In genomic region chr1:225422795-225423517, GRCh38 we compare ENCODE assay signal across 11 cellular contexts. TPM values are rescaled to one million over a fixed set of nuclear protein-coding genes. Genes with fewer than 3 reads are reported as not detected.
A peak's percentile ranks its signal among the peaks of the same experiment; 100 is the strongest.
DNase-seq lines count a peak whose midpoint lies in the region; ATAC-seq and TF ChIP-seq lines count a peak whose summit lies in the region.
"Had no signal": no experiment of that assay in that cellular context is flagged by ENCODE, and none has a peak within 500 bp of the region (broad histone marks: within the 10 kb centered on the region; RNA-seq: fewer than 3 reads in every experiment).

No MANE protein-coding gene starts in this region.

- no peak overlapping the region for H4K91ac ChIP-seq in mesenchymal stem cell (ENCODE audit: low read length)

- peak overlapping the region in 1 of 2 experiments; percentile 88 for H3K14ac ChIP-seq in mesenchymal stem cell (ENCODE audit: low read length in 2 of 2)

- POLR2A ChIA-PET in T-cell (lab: Charles Lee) = no interaction called here

- H3K27me3 ChIP-seq in mesenchymal stem cell (ENCODE audit: control insufficient read depth in 1 of 2, insufficient read depth in 1 of 2, low read length in 2 of 2) (no peaks in the 10 kb centered on the region), right atrium auricular region (no peaks in the 10 kb centered on the region)

- H3K79me1 ChIP-seq in mesenchymal stem cell (replicated peaks; ENCODE audit: low read length, poor library complexity, severe bottlenecking) = peaks cover 7% of the 10 kb centered on the region

- peak overlapping the region; percentile 22 for H3K27ac Mint-ChIP-seq in stimulated activated naive CD8-positive, alpha-beta T cell treated with anti-CD3 and anti-CD28 coated beads, Interleukin-15, Interleukin-2, amounts not matched to agents 100 ng/mL and 50 ng/mL, for 24 hours
- peak overlapping the region; percentile 8 to 30 for H3K27ac Mint-ChIP-seq in T-cell
- peak overlapping the region; percentile 37 for H3K27ac Mint-ChIP-seq in type B pancreatic cell

- H3K9me3 ChIP-seq in mesenchymal stem cell (ENCODE audit: control insufficient read depth, low read length) = no peaks in the 10 kb centered on the region
- H3K9me3 ChIP-seq in right atrium auricular region = no peaks in the 10 kb centered on the region

- H2AK5ac ChIP-seq in mesenchymal stem cell (ENCODE audit: low read length, severe bottlenecking) = peak overlapping the region; percentile 73

- H3K4me1 ChIP-seq in mesenchymal stem cell (ENCODE audit: control insufficient read depth, insufficient read depth, low read depth, low read length) (peaks cover 12% of the 10 kb centered on the region), right atrium auricular region (peaks cover 0 to 32% of the 10 kb centered on the region in 2 donors)

- CTCF ChIA-PET in T-cell (lab: Charles Lee) = interaction anchor here in 1 of 2 donors (0.6 kb wide), 2 partner anchors 545 to 1163 kb away, joined by 4 to 5 read pairs; no protein-coding TSS in a partner anchor

- peaks cover 48% of the 10 kb centered on the region for H3K4me1 Mint-ChIP-seq in stimulated activated naive CD8-positive, alpha-beta T cell treated with anti-CD3 and anti-CD28 coated beads, Interleukin-15, Interleukin-2, amounts not matched to agents 100 ng/mL and 50 ng/mL, for 24 hours (ENCODE audit: low read depth)
- H3K4me1 Mint-ChIP-seq in T-cell (peaks cover 58 to 65% (median 64%) of the 10 kb centered on the region in 3 donors), type B pancreatic cell (ENCODE audit: unreplicated experiment) (peaks cover 67% of the 10 kb centered on the region)

- no peak overlapping the region for H4K8ac ChIP-seq in mesenchymal stem cell (ENCODE audit: low read length)

- no peak overlapping the region for H3K23ac ChIP-seq in mesenchymal stem cell (ENCODE audit: low read length in 2 of 2)

- H3K4ac ChIP-seq in mesenchymal stem cell (ENCODE audit: low read depth in 1 of 2, low read length in 2 of 2) = no peak overlapping the region

- peak overlapping the region in 1 of 2 experiments; percentile 76 for H2BK12ac ChIP-seq in mesenchymal stem cell (ENCODE audit: low read length in 2 of 2)

- H3K36me3 Mint-ChIP-seq in stimulated activated naive CD8-positive, alpha-beta T cell treated with anti-CD3 and anti-CD28 coated beads, Interleukin-15, Interleukin-2, amounts not matched to agents 100 ng/mL and 50 ng/mL, for 24 hours (ENCODE audit: low read depth) = peaks cover 43% of the 10 kb centered on the region
- H3K36me3 Mint-ChIP-seq in T-cell (peaks cover 26% of the 10 kb centered on the region), type B pancreatic cell (peaks cover 28% of the 10 kb centered on the region)

- no peak overlapping the region for H3K4me2 ChIP-seq in mesenchymal stem cell (ENCODE audit: low read length, poor library complexity, severe bottlenecking)

- DNase-seq in stimulated activated naive CD8-positive, alpha-beta T cell treated with anti-CD3 and anti-CD28 coated beads, Interleukin-15, Interleukin-2, amounts not matched to agents 100 U/mL and 50 U/mL, for 24 hours = no peak
- DNase-seq in T-cell (no peak), mesenchymal stem cell (no peak), type B pancreatic cell (ENCODE audit: extremely low spot score, unreplicated experiment) (no peak), right atrium auricular region (ENCODE audit: low spot score) (no peak)
- DNase-seq in stimulated activated CD4-positive, alpha-beta T cell treated with anti-CD3 and anti-CD28 coated beads, Interleukin-15, amount 100 ng/mL, for 24 hours = no peak
- DNase-seq: COR-L47, small intestine had no signal

- H2BK5ac ChIP-seq in mesenchymal stem cell (ENCODE audit: low read depth, low read length, poor library complexity, severe bottlenecking) = no peak overlapping the region

- ATAC-seq in stimulated activated naive CD8-positive, alpha-beta T cell treated with anti-CD3 and anti-CD28 coated beads, Interleukin-15, Interleukin-2, amounts not matched to agents 100 U/mL and 50 U/mL, for 24 hours = no peak
- no peak for ATAC-seq in T-cell (replicated peaks in 1 of 4)
- ATAC-seq in GM19395 (IDR thresholded peaks at IDR 0.05; ENCODE audit: unreplicated experiment) = no peak
- ATAC-seq: Right ventricle myocardium inferior had no signal

- WGBS in mesenchymal stem cell = 87% methylated on average over 6 of the region's 7 CpGs

- no peak overlapping the region for H2BK120ac ChIP-seq in mesenchymal stem cell (ENCODE audit: low read depth, low read length)

- H3K9ac ChIP-seq in mesenchymal stem cell (ENCODE audit: low read length) = no peak overlapping the region

- H3K27ac ChIP-seq in mesenchymal stem cell (ENCODE audit: low read length, poor library complexity, severe bottlenecking) (no peak overlapping the region), right atrium auricular region (no peak overlapping the region)

- no peak for TF ChIP-seq CTCF in type B pancreatic cell (conservative IDR thresholded peaks at IDR 0.05)
- TF ChIP-seq CTCF in right atrium auricular region (IDR thresholded peaks at IDR 0.05) = no peak

- peaks cover 3 to 26% of the 10 kb centered on the region in 2 experiments for H3K36me3 ChIP-seq in mesenchymal stem cell (ENCODE audit: control insufficient read depth in 1 of 2, insufficient read depth in 2 of 2, low read depth in 1 of 2, low read length in 2 of 2)
- peaks cover 19% of the 10 kb centered on the region for H3K36me3 ChIP-seq in right atrium auricular region

- H3K4me3 Mint-ChIP-seq in stimulated activated naive CD8-positive, alpha-beta T cell treated with anti-CD3 and anti-CD28 coated beads, Interleukin-15, Interleukin-2, amounts not matched to agents 100 ng/mL and 50 ng/mL, for 24 hours = no peak overlapping the region
- H3K4me3 Mint-ChIP-seq in T-cell (peak overlapping the region in 1 of 3 donors; percentile 90), type B pancreatic cell (no peak overlapping the region)

- H3K9me3 Mint-ChIP-seq in stimulated activated naive CD8-positive, alpha-beta T cell treated with anti-CD3 and anti-CD28 coated beads, Interleukin-15, Interleukin-2, amounts not matched to agents 100 ng/mL and 50 ng/mL, for 24 hours = no peaks in the 10 kb centered on the region
- H3K9me3 Mint-ChIP-seq in T-cell (no peaks in the 10 kb centered on the region), type B pancreatic cell (no peaks in the 10 kb centered on the region)

- H2AFZ ChIP-seq in mesenchymal stem cell (ENCODE audit: low read depth, low read length) = no peak overlapping the region

- no peak overlapping the region for H2BK15ac ChIP-seq in mesenchymal stem cell (ENCODE audit: low read depth, poor library complexity, severe bottlenecking)

- H3K4me3 ChIP-seq in mesenchymal stem cell (ENCODE audit: insufficient read depth in 1 of 2, low read depth in 1 of 2, low read length in 2 of 2) (no peak overlapping the region), right atrium auricular region (no peak overlapping the region)

- no peak overlapping the region for H3K18ac ChIP-seq in mesenchymal stem cell (ENCODE audit: low read depth in 1 of 2, low read length in 2 of 2)

- no peaks in the 10 kb centered on the region for H3K27me3 Mint-ChIP-seq in stimulated activated naive CD8-positive, alpha-beta T cell treated with anti-CD3 and anti-CD28 coated beads, Interleukin-15, Interleukin-2, amounts not matched to agents 100 ng/mL and 50 ng/mL, for 24 hours
- H3K27me3 Mint-ChIP-seq in T-cell (no peaks in the 10 kb centered on the region), type B pancreatic cell (no peaks in the 10 kb centered on the region)

RNA-seq across cellular contexts. Expression of gene LBR, which starts 4.9 kb away (rescaled TPM):
- 100 to 1,000 TPM; 105 to 142 (median 118) TPM for total RNA-seq in T-cell
- 30.8 TPM for polyA plus RNA-seq in mesenchymal stem cell (2013, experiment 1 of 2)
- 30.9 TPM for polyA plus RNA-seq in mesenchymal stem cell (2013, experiment 2 of 2)
- 59.9 and 94.6 TPM in 2 replicates for total RNA-seq in type B pancreatic cell (ENCODE audit: low replicate concordance)
- total RNA-seq in right atrium auricular region = 10 to 100 TPM; 10.5 to 15.3 TPM
